ENCODE assay signal across 1 cellular context in genomic region chr20:19660808-19661378, GRCh38.
A peak's percentile ranks its signal among the peaks of the same experiment; 100 is the strongest.
TF ChIP-seq lines count a peak whose summit lies in the region.

No MANE protein-coding gene starts in this region.

TF ChIP-seq in HepG2, 621 proteins besides CTCF, POLR2A, EP300 and RAD21 (continued from another document and continues in another):
- TF ChIP-seq, protein P1, sequence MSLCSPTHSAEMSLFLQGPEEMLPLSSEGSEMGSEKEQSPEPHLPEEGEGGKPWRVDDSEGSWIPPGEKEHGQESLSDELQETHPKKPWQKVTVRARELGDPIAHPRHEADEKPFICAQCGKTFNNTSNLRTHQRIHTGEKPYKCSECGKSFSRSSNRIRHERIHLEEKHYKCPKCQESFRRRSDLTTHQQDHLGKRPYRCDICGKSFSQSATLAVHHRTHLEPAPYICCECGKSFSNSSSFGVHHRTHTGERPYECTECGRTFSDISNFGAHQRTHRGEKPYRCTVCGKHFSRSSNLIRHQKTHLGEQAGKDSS (CRISPR knock-in tag; IDR thresholded peaks at IDR 0.05; ENCODE audit: borderline replicate concordance, low read depth), result no peak
- TF ChIP-seq HNF1A (IDR thresholded peaks at IDR 0.05; ENCODE audit: low read depth) (no peak), HNF1A (CRISPR knock-in tag; IDR thresholded peaks at IDR 0.05; ENCODE audit: borderline replicate concordance) (no peak; the same call in 1 of the 2 replicates), CEBPG (CRISPR knock-in tag; IDR thresholded peaks at IDR 0.05) (peak; percentile 60), KLF16 (CRISPR knock-in tag; IDR thresholded peaks at IDR 0.05) (no peak), ERF (CRISPR knock-in tag; IDR thresholded peaks at IDR 0.05) (no peak), XRCC5 (optimal IDR thresholded peaks at IDR 0.05; ENCODE audit: low read length) (peak; percentile 36), ZSCAN12 (CRISPR knock-in tag; IDR thresholded peaks at IDR 0.05) (no peak), ZNF253 (CRISPR knock-in tag; IDR thresholded peaks at IDR 0.05; ENCODE audit: borderline replicate concordance) (no peak), ZNF530 (CRISPR knock-in tag; IDR thresholded peaks at IDR 0.05; ENCODE audit: low read depth) (no peak), ZNF362 (CRISPR knock-in tag; IDR thresholded peaks at IDR 0.05; ENCODE audit: borderline replicate concordance) (no peak), RORA (CRISPR knock-in tag; IDR thresholded peaks at IDR 0.05) (no peak), CEBPZ (IDR thresholded peaks at IDR 0.05; ENCODE audit: low read length) (no peak), SALL1 (CRISPR knock-in tag; IDR thresholded peaks at IDR 0.05) (peak; percentile 45; the same call in 1 of the 2 replicates), KDM4B (CRISPR knock-in tag; IDR thresholded peaks at IDR 0.05) (no peak), ZFP1 (CRISPR knock-in tag; IDR thresholded peaks at IDR 0.05) (no peak), ZNF629 (CRISPR knock-in tag; conservative IDR thresholded peaks at IDR 0.05) (no peak), THAP11 (CRISPR knock-in tag; IDR thresholded peaks at IDR 0.05) (0 out of 2 replicates have a peak, but pooled peaks have one; percentile 13), STAT5B (CRISPR knock-in tag; IDR thresholded peaks at IDR 0.05) (no peak), AGO2 (optimal IDR thresholded peaks at IDR 0.05; ENCODE audit: low read depth, low read length) (no peak), ZC3H13 (CRISPR knock-in tag; IDR thresholded peaks at IDR 0.05) (no peak), TCF12 (IDR thresholded peaks at IDR 0.05) (no peak), TCF12 (CRISPR knock-in tag; IDR thresholded peaks at IDR 0.05) (no peak), ZNF773 (CRISPR knock-in tag; IDR thresholded peaks at IDR 0.05; ENCODE audit: borderline replicate concordance) (no peak), ZFYVE20 (CRISPR knock-in tag; IDR thresholded peaks at IDR 0.05; ENCODE audit: borderline replicate concordance, low read depth) (no peak), TOPORS (CRISPR knock-in tag; IDR thresholded peaks at IDR 0.05) (no peak), ZNF615 (CRISPR knock-in tag; IDR thresholded peaks at IDR 0.05; ENCODE audit: borderline replicate concordance) (no peak), HNF4G (IDR thresholded peaks at IDR 0.05; ENCODE audit: borderline replicate concordance, low read depth, low read length) (peak; percentile 49; the same call in 1 of the 2 replicates), HNF4G (CRISPR knock-in tag; IDR thresholded peaks at IDR 0.05; ENCODE audit: borderline replicate concordance, low read depth) (no peak; the same call in 1 of the 2 replicates), NR2F6 (IDR thresholded peaks at IDR 0.05) (peak; percentile 37; the same call in 1 of the 2 replicates), NR2F6 (CRISPR knock-in tag; IDR thresholded peaks at IDR 0.05) (peak; percentile 47; the same call in 1 of the 2 replicates), ZNF292 (CRISPR knock-in tag; IDR thresholded peaks at IDR 0.05; ENCODE audit: borderline replicate concordance, low read depth) (peak; percentile 35; the same call in 1 of the 2 replicates), TBP (CRISPR knock-in tag; IDR thresholded peaks at IDR 0.05) (no peak), JUNB (CRISPR knock-in tag; IDR thresholded peaks at IDR 0.05; ENCODE audit: borderline replicate concordance) (no peak), ZNF607 (CRISPR knock-in tag; IDR thresholded peaks at IDR 0.05; ENCODE audit: borderline replicate concordance) (no peak), ZNF672 (CRISPR knock-in tag; IDR thresholded peaks at IDR 0.05) (no peak), REL (CRISPR knock-in tag; conservative IDR thresholded peaks at IDR 0.05) (no peak), ZBTB20 (CRISPR knock-in tag; IDR thresholded peaks at IDR 0.05; ENCODE audit: borderline replicate concordance, low read depth) (no peak), ZNF484 (CRISPR knock-in tag; IDR thresholded peaks at IDR 0.05; ENCODE audit: borderline replicate concordance, low read depth) (no peak), ZNF441 (CRISPR knock-in tag; IDR thresholded peaks at IDR 0.05; ENCODE audit: borderline replicate concordance) (no peak), KDM5A (IDR thresholded peaks at IDR 0.05; ENCODE audit: borderline replicate concordance, low read length) (no peak), NFRKB (IDR thresholded peaks at IDR 0.05) (no peak), ZNF329 (CRISPR knock-in tag; IDR thresholded peaks at IDR 0.05; ENCODE audit: low read depth) (no peak), MED1 (CRISPR knock-in tag; IDR thresholded peaks at IDR 0.05) (peak; percentile 66; the same call in 1 of the 2 replicates), MEIS2 (CRISPR knock-in tag; IDR thresholded peaks at IDR 0.05) (peak; percentile 64; the same call in 1 of the 2 replicates), MBNL3 (CRISPR knock-in tag; conservative IDR thresholded peaks at IDR 0.05) (no peak), SRY (CRISPR knock-in tag; IDR thresholded peaks at IDR 0.05) (no peak), IRF2 (CRISPR knock-in tag; IDR thresholded peaks at IDR 0.05) (no peak), TRIM24 (CRISPR knock-in tag; IDR thresholded peaks at IDR 0.05) (peak; percentile 87; the same call in 1 of the 2 replicates)
- TF ChIP-seq, protein P2, sequence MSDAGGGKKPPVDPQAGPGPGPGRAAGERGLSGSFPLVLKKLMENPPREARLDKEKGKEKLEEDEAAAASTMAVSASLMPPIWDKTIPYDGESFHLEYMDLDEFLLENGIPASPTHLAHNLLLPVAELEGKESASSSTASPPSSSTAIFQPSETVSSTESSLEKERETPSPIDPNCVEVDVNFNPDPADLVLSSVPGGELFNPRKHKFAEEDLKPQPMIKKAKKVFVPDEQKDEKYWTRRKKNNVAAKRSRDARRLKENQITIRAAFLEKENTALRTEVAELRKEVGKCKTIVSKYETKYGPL (CRISPR knock-in tag; IDR thresholded peaks at IDR 0.05), result no peak
- TF ChIP-seq, protein P3, sequence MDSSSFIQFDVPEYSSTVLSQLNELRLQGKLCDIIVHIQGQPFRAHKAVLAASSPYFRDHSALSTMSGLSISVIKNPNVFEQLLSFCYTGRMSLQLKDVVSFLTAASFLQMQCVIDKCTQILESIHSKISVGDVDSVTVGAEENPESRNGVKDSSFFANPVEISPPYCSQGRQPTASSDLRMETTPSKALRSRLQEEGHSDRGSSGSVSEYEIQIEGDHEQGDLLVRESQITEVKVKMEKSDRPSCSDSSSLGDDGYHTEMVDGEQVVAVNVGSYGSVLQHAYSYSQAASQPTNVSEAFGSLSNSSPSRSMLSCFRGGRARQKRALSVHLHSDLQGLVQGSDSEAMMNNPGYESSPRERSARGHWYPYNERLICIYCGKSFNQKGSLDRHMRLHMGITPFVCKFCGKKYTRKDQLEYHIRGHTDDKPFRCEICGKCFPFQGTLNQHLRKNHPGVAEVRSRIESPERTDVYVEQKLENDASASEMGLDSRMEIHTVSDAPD (CRISPR knock-in tag; IDR thresholded peaks at IDR 0.05), result no peak
- TF ChIP-seq, protein P4, sequence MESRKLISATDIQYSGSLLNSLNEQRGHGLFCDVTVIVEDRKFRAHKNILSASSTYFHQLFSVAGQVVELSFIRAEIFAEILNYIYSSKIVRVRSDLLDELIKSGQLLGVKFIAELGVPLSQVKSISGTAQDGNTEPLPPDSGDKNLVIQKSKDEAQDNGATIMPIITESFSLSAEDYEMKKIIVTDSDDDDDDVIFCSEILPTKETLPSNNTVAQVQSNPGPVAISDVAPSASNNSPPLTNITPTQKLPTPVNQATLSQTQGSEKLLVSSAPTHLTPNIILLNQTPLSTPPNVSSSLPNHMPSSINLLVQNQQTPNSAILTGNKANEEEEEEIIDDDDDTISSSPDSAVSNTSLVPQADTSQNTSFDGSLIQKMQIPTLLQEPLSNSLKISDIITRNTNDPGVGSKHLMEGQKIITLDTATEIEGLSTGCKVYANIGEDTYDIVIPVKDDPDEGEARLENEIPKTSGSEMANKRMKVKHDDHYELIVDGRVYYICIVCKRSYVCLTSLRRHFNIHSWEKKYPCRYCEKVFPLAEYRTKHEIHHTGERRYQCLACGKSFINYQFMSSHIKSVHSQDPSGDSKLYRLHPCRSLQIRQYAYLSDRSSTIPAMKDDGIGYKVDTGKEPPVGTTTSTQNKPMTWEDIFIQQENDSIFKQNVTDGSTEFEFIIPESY (CRISPR knock-in tag; IDR thresholded peaks at IDR 0.05), result no peak
- TF ChIP-seq, protein P5, sequence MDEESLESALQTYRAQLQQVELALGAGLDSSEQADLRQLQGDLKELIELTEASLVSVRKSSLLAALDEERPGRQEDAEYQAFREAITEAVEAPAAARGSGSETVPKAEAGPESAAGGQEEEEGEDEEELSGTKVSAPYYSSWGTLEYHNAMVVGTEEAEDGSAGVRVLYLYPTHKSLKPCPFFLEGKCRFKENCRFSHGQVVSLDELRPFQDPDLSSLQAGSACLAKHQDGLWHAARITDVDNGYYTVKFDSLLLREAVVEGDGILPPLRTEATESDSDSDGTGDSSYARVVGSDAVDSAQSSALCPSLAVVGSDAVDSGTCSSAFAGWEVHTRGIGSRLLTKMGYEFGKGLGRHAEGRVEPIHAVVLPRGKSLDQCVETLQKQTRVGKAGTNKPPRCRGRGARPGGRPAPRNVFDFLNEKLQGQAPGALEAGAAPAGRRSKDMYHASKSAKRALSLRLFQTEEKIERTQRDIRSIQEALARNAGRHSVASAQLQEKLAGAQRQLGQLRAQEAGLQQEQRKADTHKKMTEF (CRISPR knock-in tag; IDR thresholded peaks at IDR 0.05), result no peak
- TF ChIP-seq, protein P6, sequence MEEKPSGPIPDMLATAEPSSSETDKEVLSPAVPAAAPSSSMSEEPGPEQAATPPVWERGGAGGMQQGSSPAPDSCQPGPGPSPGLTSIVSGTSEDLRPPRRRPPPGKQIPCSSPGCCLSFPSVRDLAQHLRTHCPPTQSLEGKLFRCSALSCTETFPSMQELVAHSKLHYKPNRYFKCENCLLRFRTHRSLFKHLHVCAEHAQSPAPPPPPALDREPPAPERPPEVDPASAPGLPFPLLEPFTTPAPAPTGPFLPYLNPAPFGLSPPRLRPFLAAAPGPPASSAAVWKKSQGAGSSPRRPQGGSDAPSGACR (CRISPR knock-in tag; IDR thresholded peaks at IDR 0.05), result no peak
- TF ChIP-seq, protein P7, sequence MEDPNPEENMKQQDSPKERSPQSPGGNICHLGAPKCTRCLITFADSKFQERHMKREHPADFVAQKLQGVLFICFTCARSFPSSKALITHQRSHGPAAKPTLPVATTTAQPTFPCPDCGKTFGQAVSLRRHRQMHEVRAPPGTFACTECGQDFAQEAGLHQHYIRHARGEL (CRISPR knock-in tag; IDR thresholded peaks at IDR 0.05), result no peak
